In genomic region chr14:104451474-104451873, GRCh38 we compare ENCODE assay signal across 16 cellular contexts.
DNase-seq lines count a peak whose midpoint lies in the region; ATAC-seq, FAIRE-seq and TF ChIP-seq lines count a peak whose summit lies in the region.
"Had no signal": no experiment of that assay in that cellular context is flagged by ENCODE, and none has a peak within 500 bp of the region (broad histone marks: within the 10 kb centered on the region; RNA-seq: fewer than 3 reads in every experiment).

No MANE protein-coding gene starts in this region.

- H3K36me3 ChIP-seq in right lobe of liver (no peaks in the 10 kb centered on the region), HepG2 (replicated peaks in 1 of 2; ENCODE audit: control insufficient read depth in 1 of 2, insufficient read depth in 2 of 2, low read length in 2 of 2) (no peaks in the 10 kb centered on the region), endodermal cell (ENCODE audit: control insufficient read depth, insufficient read depth, low read length) (no peaks in the 10 kb centered on the region), lung (ENCODE audit: control insufficient read depth in 2 of 2, insufficient read depth in 2 of 2, low read length in 2 of 2) (no peaks in the 10 kb centered on the region), esophagus muscularis mucosa (no peaks in the 10 kb centered on the region)

- no peak overlapping the region for H2AFZ ChIP-seq in HepG2 (ENCODE audit: low read length)

- ATAC-seq in right lobe of liver (no peak), HepG2 (no peak), lung (ENCODE audit: insufficient read depth, low FRiP score) (no peak)
- ATAC-seq: A549; CD8-positive, alpha-beta T cell had no signal

- H3K79me2 ChIP-seq in HepG2 (ENCODE audit: insufficient read depth, low read length) = no peaks in the 10 kb centered on the region

- in situ Hi-C loops in HepG2 (cut with HindIII; ENCODE audit: extremely low pct_ligation_motif_present, low pct_unique_long_range_greater_than_20kb) = no loop called here

- TF ChIP-seq RAD21 in HepG2 (CRISPR knock-in tag; IDR thresholded peaks at IDR 0.05) = no peak

- intact Hi-C loops in right lobe of liver (cut with DNase I) (no loop called here), HepG2 (cut with micrococcal nuclease; ENCODE audit: unreplicated experiment) (no loop called here), esophagus muscularis mucosa (cut with DNase I) (no loop called here)

- H3K4me3 ChIP-seq in right lobe of liver (no peak overlapping the region), HepG2 (replicated peaks in 1 of 3; ENCODE audit: insufficient read depth in 1 of 3, low read depth in 2 of 3, low read length in 3 of 3) (no peak overlapping the region), endodermal cell (ENCODE audit: low read length) (no peak overlapping the region), lung (no peak overlapping the region), esophagus muscularis mucosa (no peak overlapping the region)
- H3K4me3 ChIP-seq: A549 had no signal

- CTCF ChIA-PET in HepG2 (lab: Yijun Ruan, JAX; ENCODE audit: low intra/inter-chr PET ratio, low total read pairs) = no interaction called here

- FAIRE-seq in HepG2 (lab: Jason Lieb, UNC) = no peak
- FAIRE-seq: A549, GM19239 had no signal

- BruUV-seq in HepG2 (replicated peaks; lab: Mats Ljungman, UMichigan) = no TSS peak

- H3K27ac Mint-ChIP-seq in endodermal cell = no peak overlapping the region
- H3K27ac Mint-ChIP-seq: CD14-positive monocyte; CD8-positive, alpha-beta T cell; HFFc6 had no signal

- DNase-seq in right lobe of liver (peak in 2 of 3 donors; percentile 11 to 15), HepG2 (ENCODE audit: low spot score) (no peak), endodermal cell (peak; percentile 8), lung (ENCODE audit: low spot score) (peak; percentile 15), esophagus muscularis mucosa (ENCODE audit: extremely low spot score) (no peak), NCI-H1105 (lab: John Stamatoyannopoulos, UW) (no peak), putamen (ENCODE audit: low spot score) (no peak)
- DNase-seq: Caco-2, GDM1, HCEC 1CT, HFFc6 had no signal

- no peak overlapping the region for H3K9ac ChIP-seq in HepG2 (ENCODE audit: insufficient read depth, low read depth, low read length)
- H3K9ac ChIP-seq in endodermal cell (ENCODE audit: extremely low read depth, low read length, poor library complexity, severe bottlenecking) = no peak overlapping the region

- H3K9me3 ChIP-seq in right lobe of liver (no peaks in the 10 kb centered on the region), HepG2 (ENCODE audit: low read length) (peaks cover 14% of the 10 kb centered on the region), endodermal cell (ENCODE audit: control insufficient read depth, low read length) (peaks cover 28% of the 10 kb centered on the region), lung (ENCODE audit: control insufficient read depth in 2 of 2, insufficient read depth in 1 of 2, low read length in 1 of 2) (peaks cover 0 to 16% of the 10 kb centered on the region in 2 donors), esophagus muscularis mucosa (peaks cover 0 to 19% (median 13%) of the 10 kb centered on the region in 4 donors)
- H3K9me3 ChIP-seq: Caco-2 had no signal

- no peak overlapping the region for H3K4me2 ChIP-seq in HepG2 (ENCODE audit: low read depth, low read length)
- H3K4me2 ChIP-seq: A549 had no signal

- H3K36me3 Mint-ChIP-seq in endodermal cell (ENCODE audit: low read depth) = no peaks in the 10 kb centered on the region
- H3K36me3 Mint-ChIP-seq: CD14-positive monocyte; CD8-positive, alpha-beta T cell had no signal

- H3K9me3 Mint-ChIP-seq in endodermal cell = peaks cover 27% of the 10 kb centered on the region

- no peaks in the 10 kb centered on the region for H4K20me1 ChIP-seq in HepG2 (ENCODE audit: insufficient read depth, low read length)

- H3K4me1 Mint-ChIP-seq in endodermal cell = peaks cover 2% of the 10 kb centered on the region
- H3K4me1 Mint-ChIP-seq: CD14-positive monocyte had no signal

- POLR2A ChIA-PET in HepG2 (lab: Yijun Ruan, JAX) = no interaction called here

- H3K4me3 Mint-ChIP-seq in endodermal cell = no peak overlapping the region
- H3K4me3 Mint-ChIP-seq: CD14-positive monocyte; CD8-positive, alpha-beta T cell; HFFc6 had no signal

- no peak overlapping the region for H3K27ac ChIP-seq in right lobe of liver
- no peak overlapping the region for H3K27ac ChIP-seq in HepG2 (ENCODE audit: extremely low read length, insufficient read depth, low read length)
- no peak overlapping the region for H3K27ac ChIP-seq in endodermal cell (ENCODE audit: low read depth, low read length)
- no peak overlapping the region for H3K27ac ChIP-seq in lung (ENCODE audit: low read depth in 1 of 2, low read length in 1 of 2)
- H3K27ac ChIP-seq in esophagus muscularis mucosa (replicated peaks in 1 of 4) = no peak overlapping the region
- H3K27ac ChIP-seq: A549, HL-60 had no signal

- TF ChIP-seq CTCF in right lobe of liver (IDR thresholded peaks at IDR 0.05) (no peak), HepG2 (CRISPR knock-in tag; IDR thresholded peaks at IDR 0.05) (no peak), endodermal cell (conservative IDR thresholded peaks at IDR 0.05) (no peak), lung (IDR thresholded peaks at IDR 0.05; ENCODE audit: control extremely low read depth, extremely low read depth) (no peak), esophagus muscularis mucosa (IDR thresholded peaks at IDR 0.05) (no peak)

- H3K27me3 ChIP-seq in right lobe of liver = no peaks in the 10 kb centered on the region
- peaks cover 0 to 1% of the 10 kb centered on the region in 2 experiments; a peak in 1 of 5 replicates for H3K27me3 ChIP-seq in HepG2 (ENCODE audit: control insufficient read depth in 1 of 2, insufficient read depth in 2 of 2, low read length in 2 of 2)
- H3K27me3 ChIP-seq in endodermal cell (ENCODE audit: control insufficient read depth, insufficient read depth, low read length, poor library complexity, severe bottlenecking) = peaks cover 22% of the 10 kb centered on the region
- H3K27me3 ChIP-seq in lung (ENCODE audit: control insufficient read depth, insufficient read depth) = no peaks in the 10 kb centered on the region
- H3K27me3 ChIP-seq in esophagus muscularis mucosa = peaks cover 0 to 45% (median 3%) of the 10 kb centered on the region in 4 donors

- TF ChIP-seq EP300 in HepG2 (IDR thresholded peaks at IDR 0.05; ENCODE audit: low read depth in 2 of 2, low read length in 2 of 2) = no peak
- TF ChIP-seq EP300 in HepG2 (CRISPR knock-in tag; IDR thresholded peaks at IDR 0.05; ENCODE audit: borderline replicate concordance) = no peak
- TF ChIP-seq EP300 in esophagus muscularis mucosa (IDR thresholded peaks at IDR 0.05) = no peak

- peaks cover 26% of the 10 kb centered on the region for H3K27me3 Mint-ChIP-seq in endodermal cell (ENCODE audit: insufficient read depth)

- no peak for TF ChIP-seq POLR2A in right lobe of liver (IDR thresholded peaks at IDR 0.05)
- TF ChIP-seq POLR2A in HepG2 (IDR thresholded peaks at IDR 0.05; ENCODE audit: insufficient read depth in 1 of 2, low read depth in 2 of 2, low read length in 2 of 2) = no peak
- TF ChIP-seq POLR2A in esophagus muscularis mucosa (IDR thresholded peaks at IDR 0.05; ENCODE audit: low read depth) = no peak

- H3K4me1 ChIP-seq in right lobe of liver (no peaks in the 10 kb centered on the region), HepG2 (ENCODE audit: insufficient read depth, low read length) (no peaks in the 10 kb centered on the region), endodermal cell (ENCODE audit: control insufficient read depth, insufficient read depth, low read length) (peaks cover 4% of the 10 kb centered on the region), lung (ENCODE audit: control insufficient read depth in 2 of 2, insufficient read depth in 2 of 2, low read length in 2 of 2) (no peaks in the 10 kb centered on the region), esophagus muscularis mucosa (no peaks in the 10 kb centered on the region)
- H3K4me1 ChIP-seq: A549, Caco-2 had no signal

- 51% methylated on average over 8 of the region's 10 CpGs for WGBS in right lobe of liver (ENCODE audit: insufficient coverage, low coverage, low lambda C conversion rate, missing lambda C conversion rate)
- 34% methylated on average over 8 of the region's 10 CpGs for WGBS in HepG2 (ENCODE audit: low lambda C conversion rate)
- WGBS in endodermal cell (ENCODE audit: insufficient coverage in 1 of 2, insufficient read length in 1 of 2), 2 experiments = 94% methylated on average over 10 of the region's 10 CpGs; no CpG with 5 or more reads in 1 of the 2 experiments
- 83 to 86% methylated on average over 10 of the region's 10 CpGs for WGBS in lung, 2 donors
- WGBS in esophagus muscularis mucosa = 95% methylated on average over 9 of the region's 10 CpGs

TF ChIP-seq in HepG2, 621 proteins besides CTCF, POLR2A, EP300 and RAD21:
- TF ChIP-seq SATB2 (CRISPR knock-in tag; IDR thresholded peaks at IDR 0.05) (no peak), JARID2 (CRISPR knock-in tag; IDR thresholded peaks at IDR 0.05; ENCODE audit: insufficient replicate concordance) (no peak), ZNF282 (IDR thresholded peaks at IDR 0.05; ENCODE audit: partially characterized antibody) (no peak), ZNF256 (CRISPR knock-in tag; conservative IDR thresholded peaks at IDR 0.05) (no peak), FOXM1 (CRISPR knock-in tag; IDR thresholded peaks at IDR 0.05) (no peak), ZNF343 (CRISPR knock-in tag; IDR thresholded peaks at IDR 0.05) (no peak), ZSCAN22 (CRISPR knock-in tag; IDR thresholded peaks at IDR 0.05) (no peak), SRF (IDR thresholded peaks at IDR 0.05; ENCODE audit: low read depth, low read length) (no peak), ERF (CRISPR knock-in tag; IDR thresholded peaks at IDR 0.05) (no peak), NFE2L2 (IDR thresholded peaks at IDR 0.05; ENCODE audit: low read length) (no peak), GZF1 (CRISPR knock-in tag; IDR thresholded peaks at IDR 0.05) (no peak), ZBTB3 (CRISPR knock-in tag; IDR thresholded peaks at IDR 0.05; ENCODE audit: borderline replicate concordance, low read depth) (no peak), ZNF570 (CRISPR knock-in tag; IDR thresholded peaks at IDR 0.05; ENCODE audit: borderline replicate concordance) (no peak), ZNF205 (CRISPR knock-in tag; IDR thresholded peaks at IDR 0.05) (no peak), HNRNPLL (IDR thresholded peaks at IDR 0.05; ENCODE audit: low read depth, low read length, poor library complexity, severe bottlenecking) (no peak)

Comparison
In these comparisons a context has a peak if more than half of its experiments do, and no peak if none do; other contexts are left out.
1. DNase-seq: peak in right lobe of liver (2 of 3), endodermal cell (single experiment) and lung (single experiment); none in HepG2 (single experiment), esophagus muscularis mucosa (single experiment), NCI-H1105 (single experiment) and putamen (single experiment).